In genomic region chr20:16004108-16004854, GRCh38 we compare ENCODE assay signal across 14 cellular contexts.
"Had no signal": no experiment of that assay in that cellular context is flagged by ENCODE, and none has a peak within 500 bp of the region (broad histone marks: within the 10 kb centered on the region; RNA-seq: fewer than 3 reads in every experiment).

No MANE protein-coding gene starts in this region.

- H3K9me3 ChIP-seq: ascending aorta, colonic mucosa, ovary, thyroid gland had no signal

- H3K27ac Mint-ChIP-seq: activated CD4-positive, alpha-beta memory T cell treated with anti-CD3 and anti-CD28 coated beads for 36 hours; activated naive CD8-positive, alpha-beta T cell treated with anti-CD3 and anti-CD28 coated beads, Interleukin-2, amount 10 ng/mL, durations not matched to agents 7 days and 5 days; T-helper 1 cell treated with Interleukin-12 subunit alpha and Interleukin-12 subunit beta and Interleukin-4 antibody, amounts not matched to agents 30 μg/mL and 1 μg/mL, for 36 hours had no signal

- H3K4me1 Mint-ChIP-seq: activated naive CD8-positive, alpha-beta T cell treated with anti-CD3 and anti-CD28 coated beads, Interleukin-2, amount 10 ng/mL, durations not matched to agents 7 days and 5 days had no signal

- H3K4me3 Mint-ChIP-seq: activated CD4-positive, alpha-beta memory T cell treated with anti-CD3 and anti-CD28 coated beads for 36 hours; activated naive CD8-positive, alpha-beta T cell treated with anti-CD3 and anti-CD28 coated beads, Interleukin-2, amount 10 ng/mL, durations not matched to agents 7 days and 5 days; neural crest cell; T-helper 1 cell treated with Interleukin-12 subunit alpha and Interleukin-12 subunit beta and Interleukin-4 antibody, amounts not matched to agents 30 μg/mL and 1 μg/mL, for 36 hours had no signal

- H3K36me3 ChIP-seq: ascending aorta, colonic mucosa, ovary, thyroid gland had no signal

- H3K36me3 Mint-ChIP-seq: activated CD4-positive, alpha-beta memory T cell treated with anti-CD3 and anti-CD28 coated beads for 36 hours; activated naive CD8-positive, alpha-beta T cell treated with anti-CD3 and anti-CD28 coated beads, Interleukin-2, amount 10 ng/mL, durations not matched to agents 7 days and 5 days had no signal

- H3K27me3 ChIP-seq: ascending aorta, colonic mucosa, foreskin keratinocyte, ovary, thyroid gland had no signal

- H3K4me3 ChIP-seq: ascending aorta, colonic mucosa, ovary, skin epidermis, thyroid gland had no signal

- H3K27ac ChIP-seq: ascending aorta, colonic mucosa, foreskin keratinocyte, ovary, skin epidermis, thyroid gland had no signal

- H3K4me1 ChIP-seq: ascending aorta, colonic mucosa, foreskin keratinocyte, thyroid gland had no signal

- H3K27me3 Mint-ChIP-seq: activated CD4-positive, alpha-beta memory T cell treated with anti-CD3 and anti-CD28 coated beads for 36 hours; activated naive CD8-positive, alpha-beta T cell treated with anti-CD3 and anti-CD28 coated beads, Interleukin-2, amount 10 ng/mL, durations not matched to agents 7 days and 5 days had no signal

- ATAC-seq: activated CD4-positive, CD25-positive, alpha-beta regulatory T cell treated with anti-CD3 and anti-CD28 coated beads, Interleukin-2, amount 50 U/mL, for 24 hours; foreskin keratinocyte had no signal

- DNase-seq: activated CD4-positive, alpha-beta memory T cell treated with anti-CD3 and anti-CD28 coated beads for 36 hours; activated gamma-delta T cell treated with Interleukin-2 at 50 U/mL for 16 hours; activated naive CD8-positive, alpha-beta T cell treated with anti-CD3 and anti-CD28 coated beads, Interleukin-2, amount 10 ng/mL, durations not matched to agents 7 days and 5 days; activated T-cell treated with anti-CD3 and anti-CD28 coated beads, Interleukin-2, amount 50 U/mL, for 48 hours; colonic mucosa; foreskin keratinocyte; stimulated activated CD4-positive, alpha-beta T cell treated with anti-CD3 and anti-CD28 coated beads, Interleukin-4, amount 100 ng/mL, for 4 hours; thyroid gland had no signal
